10 cellular contexts compared by ENCODE assay signal in genomic region chr5:128782446-128782845, GRCh38.
DNase-seq lines count a peak whose midpoint lies in the region; ATAC-seq and TF ChIP-seq lines count a peak whose summit lies in the region.
"Had no signal": no experiment of that assay in that cellular context is flagged by ENCODE, and none has a peak within 500 bp of the region (broad histone marks: within the 10 kb centered on the region; RNA-seq: fewer than 3 reads in every experiment).

No MANE protein-coding gene starts in this region.

- no peak for TF ChIP-seq EP300 in esophagus muscularis mucosa (IDR thresholded peaks at IDR 0.05)

- TF ChIP-seq CTCF in AG09319 (IDR thresholded peaks at IDR 0.05; ENCODE audit: low read depth, low read length): no peak
- TF ChIP-seq CTCF in esophagus muscularis mucosa (IDR thresholded peaks at IDR 0.05): no peak

- no peaks in the 10 kb centered on the region for H3K9me3 ChIP-seq in esophagus muscularis mucosa

- H3K27ac ChIP-seq in esophagus muscularis mucosa (replicated peaks in 1 of 4): peak overlapping the region; percentile 18 to 57 (median 40)

- ATAC-seq in GM21390 (IDR thresholded peaks at IDR 0.05; ENCODE audit: unreplicated experiment): no peak
- no peak for ATAC-seq in GM19452 (IDR thresholded peaks at IDR 0.05; ENCODE audit: unreplicated experiment)
- ATAC-seq: naive thymus-derived CD4-positive, alpha-beta T cell had no signal

- H3K27me3 ChIP-seq in esophagus muscularis mucosa: no peaks in the 10 kb centered on the region

- DNase-seq in AG09319 (ENCODE audit: extremely low read depth, low read depth) (peak; percentile 48), NCI-H69 (lab: John Stamatoyannopoulos, UW) (peak; percentile 3), esophagus muscularis mucosa (ENCODE audit: extremely low spot score) (no peak), non-pigmented ciliary epithelial cell (ENCODE audit: low read depth) (peak; percentile 76), NCI-H146 treated with DMSO at 0.1 percent for 48 hours (lab: John Stamatoyannopoulos, UW; ENCODE audit: unreplicated experiment) (no peak), NCI-H748 treated with DMSO at 0.1 percent for 48 hours (lab: John Stamatoyannopoulos, UW) (no peak)
- DNase-seq: CD8-positive, alpha-beta memory T cell; naive thymus-derived CD4-positive, alpha-beta T cell had no signal

- TF ChIP-seq POLR2A in esophagus muscularis mucosa (IDR thresholded peaks at IDR 0.05; ENCODE audit: low read depth): no peak

- H3K4me1 ChIP-seq in esophagus muscularis mucosa: peaks cover 0 to 15% (median 12%) of the 10 kb centered on the region in 4 donors

- no peaks in the 10 kb centered on the region for H3K36me3 ChIP-seq in esophagus muscularis mucosa

- 26% methylated on average over 4 of the region's 4 CpGs for WGBS in esophagus muscularis mucosa

- no peak overlapping the region for H3K4me3 ChIP-seq in esophagus muscularis mucosa

- intact Hi-C loops in esophagus muscularis mucosa (cut with DNase I): no loop called here

Comparison
In these comparisons a context has a peak if more than half of its experiments do, and no peak if none do; other contexts are left out.
1. DNase-seq: peak in AG09319 (single experiment), NCI-H69 (single experiment) and non-pigmented ciliary epithelial cell (single experiment); none in esophagus muscularis mucosa (single experiment), NCI-H146 treated with DMSO at 0.1 percent for 48 hours (single experiment) and NCI-H748 treated with DMSO at 0.1 percent for 48 hours (single experiment).